13 cellular contexts compared by ENCODE assay signal in genomic region chr7:74338366-74339108, GRCh38.
"Had no signal": no experiment of that assay in that cellular context is flagged by ENCODE, and none has a peak within 500 bp of the region (broad histone marks: within the 10 kb centered on the region; RNA-seq: fewer than 3 reads in every experiment).

No MANE protein-coding gene starts in this region.

- H3K4me3 Mint-ChIP-seq: activated B cell treated with CpG ODN at 0.5 μM for 24 hours; activated CD4-positive, alpha-beta T cell treated with anti-CD3 and anti-CD28 coated beads, Interleukin-2, amount 10 ng/mL, durations not matched to agents 24 days and 14 days; nephron; type B pancreatic cell had no signal

- H3K9me3 Mint-ChIP-seq: activated B cell treated with CpG ODN at 0.5 μM for 24 hours; activated CD4-positive, alpha-beta T cell treated with anti-CD3 and anti-CD28 coated beads, Interleukin-2, amount 10 ng/mL, durations not matched to agents 24 days and 14 days; nephron; type B pancreatic cell had no signal

- H3K27ac ChIP-seq: cardiac muscle cell, esophagus squamous epithelium, spleen had no signal

- H3K4me3 ChIP-seq: cardiac muscle cell, esophagus squamous epithelium, spleen had no signal

- H3K4me1 Mint-ChIP-seq: activated CD4-positive, alpha-beta T cell treated with anti-CD3 and anti-CD28 coated beads, Interleukin-2, amount 10 ng/mL, durations not matched to agents 24 days and 14 days had no signal

- DNase-seq: activated B cell treated with CpG ODN at 0.5 μM for 24 hours; activated CD4-positive, alpha-beta T cell treated with anti-CD3 and anti-CD28 coated beads, Interleukin-2, amount 10 ng/mL, durations not matched to agents 24 days and 14 days; esophagus squamous epithelium; foreskin fibroblast; glutamatergic neuron; left cardiac atrium; spleen; stimulated activated naive CD4-positive, alpha-beta T cell treated with Interleukin-2 at 50 U/mL for 16 hours; T-helper 2 cell had no signal

- H3K36me3 Mint-ChIP-seq: type B pancreatic cell had no signal

- H3K4me1 ChIP-seq: esophagus squamous epithelium, spleen had no signal

- H3K36me3 ChIP-seq: cardiac muscle cell had no signal

- H3K27ac Mint-ChIP-seq: activated B cell treated with CpG ODN at 0.5 μM for 24 hours; activated CD4-positive, alpha-beta T cell treated with anti-CD3 and anti-CD28 coated beads, Interleukin-2, amount 10 ng/mL, durations not matched to agents 24 days and 14 days; nephron; type B pancreatic cell had no signal

- H3K27me3 ChIP-seq: cardiac muscle cell, esophagus squamous epithelium, spleen had no signal

- ATAC-seq: left cardiac atrium, sciatic nerve had no signal

- H3K27me3 Mint-ChIP-seq: activated B cell treated with CpG ODN at 0.5 μM for 24 hours; activated CD4-positive, alpha-beta T cell treated with anti-CD3 and anti-CD28 coated beads, Interleukin-2, amount 10 ng/mL, durations not matched to agents 24 days and 14 days; type B pancreatic cell had no signal

- H3K9me3 ChIP-seq: esophagus squamous epithelium, spleen had no signal
